18 cellular contexts compared by ENCODE assay signal in genomic region chr5:6305821-6306220, GRCh38.
DNase-seq lines count a peak whose midpoint lies in the region; ATAC-seq and TF ChIP-seq lines count a peak whose summit lies in the region.
"Had no signal": no experiment of that assay in that cellular context is flagged by ENCODE, and none has a peak within 500 bp of the region (broad histone marks: within the 10 kb centered on the region; RNA-seq: fewer than 3 reads in every experiment).

No MANE protein-coding gene starts in this region.

- H3F3A ChIP-seq in SK-N-SH (replicated peaks; ENCODE audit: insufficient read depth), result no peaks in the 10 kb centered on the region

- peaks cover 0 to 22% of the 10 kb centered on the region in 2 experiments; a peak in 2 of 4 replicates for H3K4me1 ChIP-seq in SK-N-SH (ENCODE audit: control insufficient read depth in 1 of 2, insufficient read depth in 2 of 2, low read depth in 1 of 2, low read length in 1 of 2)
- H3K4me1 ChIP-seq: BLaER1, Caco-2 had no signal

- H3K27me3 ChIP-seq in SK-N-SH (ENCODE audit: insufficient read depth), result no peaks in the 10 kb centered on the region
- H3K27me3 ChIP-seq: BLaER1 had no signal

- H3K9me2 ChIP-seq in SK-N-SH, result no peaks in the 10 kb centered on the region

- CTCF ChIA-PET in SK-N-SH (lab: Yijun Ruan, JAX), result no interaction called here

- H3K4me3 ChIP-seq in SK-N-SH (ENCODE audit: low read depth in 2 of 2, low read length in 1 of 2) (no peak overlapping the region), epithelial cell of esophagus (ENCODE audit: low read length) (no peak overlapping the region), fibroblast of mammary gland (ENCODE audit: control insufficient read depth, low read depth, low read length) (no peak overlapping the region)
- H3K4me3 ChIP-seq: BLaER1, GM12878, GM23248 had no signal

- TF ChIP-seq EP300 in SK-N-SH (IDR thresholded peaks at IDR 0.05; ENCODE audit: borderline replicate concordance in 1 of 2, low read depth in 1 of 2, low read length in 1 of 2), result no peak

- no peak overlapping the region for H3K9ac ChIP-seq in SK-N-SH
- H3K9ac ChIP-seq: BLaER1, GM23248 had no signal

- DNase-seq in SK-N-SH, result no peak
- peak; percentile 24 for DNase-seq in epithelial cell of esophagus (ENCODE audit: low read depth)
- peak; percentile 4 for DNase-seq in fibroblast of mammary gland (ENCODE audit: low read depth)
- no peak for DNase-seq in activated CD8-positive, alpha-beta memory T cell treated with anti-CD3 and anti-CD28 coated beads for 24 hours
- DNase-seq: Caco-2; CD4-positive, CD25-positive, alpha-beta regulatory T cell; CD8-positive, alpha-beta T cell; DMS153; DND-41; GM23248; H7; HCEC 1CT had no signal

- no peak for TF ChIP-seq CTCF in SK-N-SH (IDR thresholded peaks at IDR 0.05)
- TF ChIP-seq CTCF in epithelial cell of esophagus (IDR thresholded peaks at IDR 0.05; ENCODE audit: insufficient read depth, low read depth, low read length, missing control alignments), result no peak
- no peak for TF ChIP-seq CTCF in fibroblast of mammary gland (conservative IDR thresholded peaks at IDR 0.05; ENCODE audit: control insufficient read depth, insufficient read depth, low read depth, low read length)

- no peak overlapping the region for H2AFZ ChIP-seq in SK-N-SH (ENCODE audit: low read depth)
- H2AFZ ChIP-seq: GM23248 had no signal

- POLR2A ChIA-PET in SK-N-SH (lab: Yijun Ruan, JAX), result no interaction called here

- H3K4me2 ChIP-seq in SK-N-SH, result no peak overlapping the region
- H3K4me2 ChIP-seq: BLaER1 had no signal

- no peak for ATAC-seq in SK-N-SH treated with all-trans-retinoic acid at 6 μM for 48 hours
- no peak for ATAC-seq in HG03469 (IDR thresholded peaks at IDR 0.05; ENCODE audit: unreplicated experiment)
- ATAC-seq: CD8-positive, alpha-beta T cell; GM12878 had no signal

- TF ChIP-seq RAD21 in SK-N-SH (IDR thresholded peaks at IDR 0.05; ENCODE audit: low read length), result no peak

- no peaks in the 10 kb centered on the region for H3K36me3 ChIP-seq in SK-N-SH (replicated peaks in 1 of 2; ENCODE audit: control insufficient read depth in 1 of 2, insufficient read depth in 2 of 2, low read length in 1 of 2)
- H3K36me3 ChIP-seq: BLaER1 had no signal

- H3K79me2 ChIP-seq in SK-N-SH (ENCODE audit: insufficient read depth), result no peaks in the 10 kb centered on the region

- WGBS in SK-N-SH (ENCODE audit: low lambda C conversion rate), result 11% methylated on average over 6 of the region's 6 CpGs

- no peaks in the 10 kb centered on the region for H4K20me1 ChIP-seq in SK-N-SH (ENCODE audit: insufficient read depth)
- H4K20me1 ChIP-seq: BLaER1 had no signal

- H3K9me3 ChIP-seq in SK-N-SH, result no peaks in the 10 kb centered on the region
- H3K9me3 ChIP-seq: BLaER1, Caco-2 had no signal

- no peak overlapping the region for H3K27ac ChIP-seq in SK-N-SH (ENCODE audit: low read depth in 2 of 2, low read length in 1 of 2)
- H3K27ac ChIP-seq: 22Rv1, BLaER1, C4-2B, GM23248 had no signal

TF ChIP-seq in SK-N-SH, 30 proteins besides CTCF, POLR2A, EP300 and RAD21:
- TF ChIP-seq ELF1 (IDR thresholded peaks at IDR 0.05), result no peak
- peak; percentile 18; the same call in 1 of the 2 replicates for TF ChIP-seq RCOR1 (IDR thresholded peaks at IDR 0.05; ENCODE audit: low read length)
- no peak for TF ChIP-seq IRF3 (IDR thresholded peaks at IDR 0.05; ENCODE audit: low read depth, low read length)

TF ChIP-seq in SK-N-SH treated with all-trans-retinoic acid at 6 μM for 48 hours, 23 proteins besides CTCF, POLR2A, EP300 and RAD21:
- TF ChIP-seq TSHZ2 (CRISPR knock-in tag; IDR thresholded peaks at IDR 0.05) (no peak), ZNF8 (CRISPR knock-in tag; IDR thresholded peaks at IDR 0.05) (no peak), BACH2 (CRISPR knock-in tag; IDR thresholded peaks at IDR 0.05; ENCODE audit: borderline replicate concordance) (no peak), TOX (CRISPR knock-in tag; IDR thresholded peaks at IDR 0.05; ENCODE audit: borderline replicate concordance) (no peak), ISL1 (CRISPR knock-in tag; IDR thresholded peaks at IDR 0.05) (no peak), ARNTL (CRISPR knock-in tag; IDR thresholded peaks at IDR 0.05; ENCODE audit: borderline replicate concordance, low read depth) (no peak), POU6F1 (CRISPR knock-in tag; IDR thresholded peaks at IDR 0.05; ENCODE audit: borderline replicate concordance, low read depth) (no peak), PATZ1 (CRISPR knock-in tag; IDR thresholded peaks at IDR 0.05; ENCODE audit: borderline replicate concordance) (no peak), ZNF565 (CRISPR knock-in tag; conservative IDR thresholded peaks at IDR 0.05; ENCODE audit: low read depth) (no peak), CSDC2 (CRISPR knock-in tag; IDR thresholded peaks at IDR 0.05) (no peak)

Comparison
In these comparisons a context has a peak if more than half of its experiments do, and no peak if none do; other contexts are left out.
1. DNase-seq: peak in epithelial cell of esophagus (single experiment) and fibroblast of mammary gland (single experiment); none in SK-N-SH (single experiment) and activated CD8-positive, alpha-beta memory T cell treated with anti-CD3 and anti-CD28 coated beads for 24 hours (single experiment).